In the genomic region with DNA sequence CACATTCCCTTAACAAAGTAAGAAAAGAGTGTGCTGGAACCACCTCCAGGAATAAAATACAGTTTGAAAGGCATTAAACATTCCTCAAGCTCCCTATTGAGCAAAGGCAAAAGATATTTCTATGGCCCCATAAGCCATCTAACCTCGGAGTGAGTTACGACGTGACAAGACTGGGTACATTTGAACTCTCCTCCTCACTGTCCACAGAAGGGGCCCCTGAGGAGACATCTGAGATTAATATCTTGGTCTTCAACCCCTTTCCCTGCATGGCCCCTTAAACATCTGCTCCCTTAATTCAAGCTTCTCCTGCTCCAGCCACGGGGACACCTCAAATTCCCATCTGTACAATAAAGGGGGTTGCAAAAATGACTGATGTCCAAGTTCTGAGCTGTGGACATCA, we compare ENCODE assay signal across 11 cellular contexts. TPM values are rescaled to one million over a fixed set of nuclear protein-coding genes. Genes with fewer than 3 reads are reported as not detected.
A peak's percentile ranks its signal among the peaks of the same experiment; 100 is the strongest.
DNase-seq lines count a peak whose midpoint lies in the region; ATAC-seq and TF ChIP-seq lines count a peak whose summit lies in the region.
"Had no signal": no experiment of that assay in that cellular context is flagged by ENCODE, and none has a peak within 500 bp of the region (broad histone marks: within the 10 kb centered on the region; RNA-seq: fewer than 3 reads in every experiment).

No MANE protein-coding gene starts in this region.

- no peak for TF ChIP-seq CTCF in lung (IDR thresholded peaks at IDR 0.05; ENCODE audit: control extremely low read depth, extremely low read depth)
- TF ChIP-seq CTCF in thoracic aorta (IDR thresholded peaks at IDR 0.05) = no peak

- intact Hi-C loops in activated naive CD4-positive, alpha-beta T cell treated with anti-CD3 and anti-CD28 coated beads for 36 hours (cut with micrococcal nuclease) = loop anchor here (1.0 to 5.0 kb wide), 5 partner anchors 15 to 267 kb away; a partner anchor contains a TSS
- intact Hi-C loops in activated T-helper 2 cell treated with anti-CD3 and anti-CD28 coated beads, Interferon-gamma antibody, Interleukin-2, Interleukin-4, amounts not matched to agents 10 μg/mL and 5 μg/mL and 100 μg/mL, durations not matched to agents 14 hours and 24 hours and 36 hours (cut with micrococcal nuclease) = loop anchor here (1.0 to 2.0 kb wide), 5 partner anchors 16 to 148 kb away; a partner anchor contains a TSS

- CTCF ChIA-PET in activated naive CD4-positive, alpha-beta T cell treated with anti-CD3 and anti-CD28 coated beads for 36 hours (lab: Charles Lee) = interaction anchor here (0.6 to 4.9 kb wide), 11 partner anchors 11 to 266 kb away, joined by 3 to 25 read pairs (median 4); a partner anchor contains a TSS

- no peak for ATAC-seq in lung (ENCODE audit: insufficient read depth, low FRiP score)
- ATAC-seq in thoracic aorta (ENCODE audit: insufficient number of reproducible peaks, low FRiP score, low read depth) = no peak
- no peak for ATAC-seq in HG02884 (IDR thresholded peaks at IDR 0.05; ENCODE audit: unreplicated experiment)

- peaks cover 0 to 12% of the 10 kb centered on the region in 2 donors for H3K36me3 ChIP-seq in lung (ENCODE audit: control insufficient read depth in 2 of 2, insufficient read depth in 2 of 2, low read length in 2 of 2)
- H3K36me3 ChIP-seq in thoracic aorta = no peaks in the 10 kb centered on the region

- H3K27me3 Mint-ChIP-seq in activated naive CD4-positive, alpha-beta T cell treated with anti-CD3 and anti-CD28 coated beads for 36 hours (ENCODE audit: low read depth) = no peaks in the 10 kb centered on the region
- H3K27me3 Mint-ChIP-seq in activated T-helper 2 cell treated with anti-CD3 and anti-CD28 coated beads, Interferon-gamma antibody, Interleukin-2, Interleukin-4, amounts not matched to agents 10 μg/mL and 5 μg/mL and 100 μg/mL, durations not matched to agents 14 hours and 24 hours and 36 hours (ENCODE audit: low read depth) = no peaks in the 10 kb centered on the region

- 16 to 26% methylated on average over 4 of the region's 4 CpGs for WGBS in lung, 2 donors

- H3K9me3 ChIP-seq in lung (ENCODE audit: control insufficient read depth in 2 of 2, insufficient read depth in 1 of 2, low read length in 1 of 2) = peaks cover 0 to 2% of the 10 kb centered on the region in 2 donors
- no peaks in the 10 kb centered on the region for H3K9me3 ChIP-seq in thoracic aorta

- H3K4me3 Mint-ChIP-seq in activated naive CD4-positive, alpha-beta T cell treated with anti-CD3 and anti-CD28 coated beads for 36 hours = peak overlapping the region; percentile 97
- H3K4me3 Mint-ChIP-seq in activated T-helper 2 cell treated with anti-CD3 and anti-CD28 coated beads, Interferon-gamma antibody, Interleukin-2, Interleukin-4, amounts not matched to agents 10 μg/mL and 5 μg/mL and 100 μg/mL, durations not matched to agents 14 hours and 24 hours and 36 hours (ENCODE audit: low read depth) = peak overlapping the region; percentile 94
- H3K4me3 Mint-ChIP-seq: HFFc6 had no signal

- no peak for DNase-seq in activated naive CD4-positive, alpha-beta T cell treated with anti-CD3 and anti-CD28 coated beads for 36 hours
- DNase-seq in activated naive CD4-positive, alpha-beta T cell treated with anti-CD3 and anti-CD28 coated beads, Interleukin-2, amount 50 U/mL, for 16 hours = no peak
- no peak for DNase-seq in activated T-helper 2 cell treated with anti-CD3 and anti-CD28 coated beads, Interferon-gamma antibody, Interleukin-2, Interleukin-4, amounts not matched to agents 10 μg/mL and 5 μg/mL and 100 μg/mL, durations not matched to agents 14 hours and 24 hours and 36 hours (ENCODE audit: low spot score)
- DNase-seq in lung (ENCODE audit: low spot score) (no peak), thoracic aorta (ENCODE audit: low spot score) (no peak), kidney tubule cell (ENCODE audit: low spot score) (no peak), NCI-H446 treated with DMSO at 0.1 percent for 48 hours (lab: John Stamatoyannopoulos, UW) (no peak)
- DNase-seq: HFFc6, NCI-H1417 treated with DMSO at 0.1 percent for 48 hours had no signal

- H3K27ac ChIP-seq in lung (ENCODE audit: low read depth in 1 of 2, low read length in 1 of 2) (peak overlapping the region; percentile 67 to 84), thoracic aorta (no peak overlapping the region)

- H3K27ac Mint-ChIP-seq in activated naive CD4-positive, alpha-beta T cell treated with anti-CD3 and anti-CD28 coated beads for 36 hours = peak overlapping the region; percentile 92
- H3K27ac Mint-ChIP-seq in activated T-helper 2 cell treated with anti-CD3 and anti-CD28 coated beads, Interferon-gamma antibody, Interleukin-2, Interleukin-4, amounts not matched to agents 10 μg/mL and 5 μg/mL and 100 μg/mL, durations not matched to agents 14 hours and 24 hours and 36 hours = peak overlapping the region; percentile 76
- H3K27ac Mint-ChIP-seq: HFFc6 had no signal

- peaks cover 63% of the 10 kb centered on the region for H3K36me3 Mint-ChIP-seq in activated naive CD4-positive, alpha-beta T cell treated with anti-CD3 and anti-CD28 coated beads for 36 hours (ENCODE audit: low read depth)
- peaks cover 71% of the 10 kb centered on the region for H3K36me3 Mint-ChIP-seq in activated T-helper 2 cell treated with anti-CD3 and anti-CD28 coated beads, Interferon-gamma antibody, Interleukin-2, Interleukin-4, amounts not matched to agents 10 μg/mL and 5 μg/mL and 100 μg/mL, durations not matched to agents 14 hours and 24 hours and 36 hours (ENCODE audit: low read depth)

- peaks cover 68% of the 10 kb centered on the region for H3K4me1 Mint-ChIP-seq in activated naive CD4-positive, alpha-beta T cell treated with anti-CD3 and anti-CD28 coated beads for 36 hours (ENCODE audit: low read depth)
- H3K4me1 Mint-ChIP-seq in activated T-helper 2 cell treated with anti-CD3 and anti-CD28 coated beads, Interferon-gamma antibody, Interleukin-2, Interleukin-4, amounts not matched to agents 10 μg/mL and 5 μg/mL and 100 μg/mL, durations not matched to agents 14 hours and 24 hours and 36 hours (ENCODE audit: low read depth) = peaks cover 54% of the 10 kb centered on the region

- H3K4me1 ChIP-seq in lung (ENCODE audit: control insufficient read depth in 2 of 2, insufficient read depth in 2 of 2, low read length in 2 of 2) (peaks cover 4 to 5% of the 10 kb centered on the region in 2 donors), thoracic aorta (ENCODE audit: control insufficient read depth in 1 of 2, low read depth in 2 of 2) (peaks cover 0 to 4% of the 10 kb centered on the region in 2 donors)

- H3K4me3 ChIP-seq in lung (peak overlapping the region; percentile 61), thoracic aorta (peak overlapping the region; percentile 66)

- H3K27me3 ChIP-seq in lung (ENCODE audit: control insufficient read depth, insufficient read depth) (no peaks in the 10 kb centered on the region), thoracic aorta (replicated peaks; ENCODE audit: insufficient read depth) (no peaks in the 10 kb centered on the region)

- peaks cover 24% of the 10 kb centered on the region for H3K9me3 Mint-ChIP-seq in activated naive CD4-positive, alpha-beta T cell treated with anti-CD3 and anti-CD28 coated beads for 36 hours
- H3K9me3 Mint-ChIP-seq in activated T-helper 2 cell treated with anti-CD3 and anti-CD28 coated beads, Interferon-gamma antibody, Interleukin-2, Interleukin-4, amounts not matched to agents 10 μg/mL and 5 μg/mL and 100 μg/mL, durations not matched to agents 14 hours and 24 hours and 36 hours = peaks cover 27% of the 10 kb centered on the region

RNA-seq across cellular contexts. Expression of a gene that starts 0.5 kb away (rescaled TPM):
- total RNA-seq in activated naive CD4-positive, alpha-beta T cell treated with anti-CD3 and anti-CD28 coated beads for 36 hours = 1 to 10 TPM; 5.1 to 5.3 TPM
- total RNA-seq in activated T-helper 2 cell treated with anti-CD3 and anti-CD28 coated beads, Interferon-gamma antibody, Interleukin-2, Interleukin-4, amounts not matched to agents 10 μg/mL and 5 μg/mL and 100 μg/mL, durations not matched to agents 14 hours and 24 hours and 36 hours = 3.9 and 4.5 TPM in 2 replicates
- total RNA-seq in lung = 1 to 10 TPM; 4.6 to 9.5 TPM
- polyA plus RNA-seq in lung = 10 to 100 TPM in 1 of 2 donors, 1 to 10 TPM in 1; 5.7 to 10.0 TPM
- 1 to 10 TPM; 4.2 to 7.8 TPM for total RNA-seq in thoracic aorta
- total RNA-seq: HFFc6 had no signal
- polyA plus RNA-seq: AG04450 had no signal

RNA-seq across cellular contexts. Expression of a gene that starts 20.3 kb away (rescaled TPM):
- 10 to 100 TPM; 32.1 to 32.3 TPM for total RNA-seq in activated naive CD4-positive, alpha-beta T cell treated with anti-CD3 and anti-CD28 coated beads for 36 hours
- 42.9 and 46.7 TPM in 2 replicates for total RNA-seq in activated T-helper 2 cell treated with anti-CD3 and anti-CD28 coated beads, Interferon-gamma antibody, Interleukin-2, Interleukin-4, amounts not matched to agents 10 μg/mL and 5 μg/mL and 100 μg/mL, durations not matched to agents 14 hours and 24 hours and 36 hours
- 10 to 100 TPM; 24.8 to 27.3 TPM for total RNA-seq in lung
- 10 to 100 TPM; 47.9 to 60.6 TPM for polyA plus RNA-seq in lung
- 10 to 100 TPM; 35.9 to 55.0 TPM for total RNA-seq in thoracic aorta
- total RNA-seq: HFFc6 had no signal
- polyA plus RNA-seq: AG04450 had no signal

RNA-seq across cellular contexts. Expression of a gene that starts 31.4 kb away (rescaled TPM):
- 10 to 100 TPM; 45.0 to 49.5 TPM for total RNA-seq in activated naive CD4-positive, alpha-beta T cell treated with anti-CD3 and anti-CD28 coated beads for 36 hours
- 29.3 and 30.5 TPM in 2 replicates for total RNA-seq in activated T-helper 2 cell treated with anti-CD3 and anti-CD28 coated beads, Interferon-gamma antibody, Interleukin-2, Interleukin-4, amounts not matched to agents 10 μg/mL and 5 μg/mL and 100 μg/mL, durations not matched to agents 14 hours and 24 hours and 36 hours
- total RNA-seq in lung (10 to 100 TPM; 14.1 to 24.9 TPM), thoracic aorta (10 to 100 TPM in 1 of 2 donors, 1 to 10 TPM in 1; 5.9 to 18.0 TPM)
- polyA plus RNA-seq in lung = 10 to 100 TPM; 10.7 to 22.0 TPM
- total RNA-seq: HFFc6 had no signal

Comparison
In these comparisons a context has a peak if more than half of its experiments do, and no peak if none do; other contexts are left out.
1. H3K27ac ChIP-seq: peak in lung (2 of 2); none in thoracic aorta (0 of 2).